Comparison of ENCODE assay signal across 8 cellular contexts in the genomic region with DNA sequence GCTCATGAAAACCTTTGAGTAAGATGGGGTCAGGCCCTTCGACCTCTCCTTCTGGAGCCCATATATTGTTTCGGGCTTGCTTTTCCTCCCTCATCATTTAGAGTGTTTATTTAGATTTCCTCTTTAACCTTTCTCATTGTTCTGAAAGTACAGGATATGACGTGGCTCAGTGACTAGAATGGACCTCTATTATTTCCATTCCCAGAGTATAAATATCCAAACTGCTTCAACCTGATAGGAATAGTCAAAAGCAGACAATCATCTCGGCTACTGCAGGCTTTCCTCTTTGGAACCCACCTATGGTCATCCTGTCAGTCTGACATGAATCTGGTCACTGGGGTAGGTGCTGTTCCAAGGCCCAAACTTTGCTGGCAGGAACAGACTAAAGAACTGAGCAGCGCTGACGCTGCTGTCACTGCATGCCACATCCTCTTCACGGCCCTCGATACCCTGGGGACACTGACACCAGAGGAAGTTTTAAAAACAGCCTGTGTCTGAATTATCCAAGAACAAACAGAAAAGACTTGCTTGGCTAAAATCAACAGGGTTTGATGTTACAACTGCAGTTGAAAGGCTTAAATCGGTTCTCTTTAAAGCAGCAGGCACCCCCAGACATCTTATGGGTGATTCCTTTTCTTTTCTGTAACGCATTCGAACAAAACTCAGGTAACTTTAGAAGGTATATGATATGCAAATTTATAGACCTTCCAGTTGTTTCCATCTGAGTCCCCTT. TPM values are rescaled to one million over a fixed set of nuclear protein-coding genes. Genes with fewer than 3 reads are reported as not detected.
DNase-seq lines count a peak whose midpoint lies in the region; ATAC-seq, FAIRE-seq and TF ChIP-seq lines count a peak whose summit lies in the region.

No MANE protein-coding gene starts in this region.

- intact Hi-C loops in left ventricle myocardium superior (cut with micrococcal nuclease) = no loop called here

- FAIRE-seq in GM12891 (lab: Jason Lieb, UNC) = peak; percentile 83

- no peak for TF ChIP-seq POLR2A in GM12891 (IDR thresholded peaks at IDR 0.05; ENCODE audit: low read depth, low read length)

- DNase-seq in GM12891 (ENCODE audit: insufficient read length, low spot score) (no peak), NCI-H2107 (lab: John Stamatoyannopoulos, UW) (peak; percentile 3), left ventricle myocardium superior (peak; percentile 59), cerebellum (ENCODE audit: low spot score) (no peak), SK-N-DZ (ENCODE audit: low spot score) (no peak)
- DNase-seq in activated effector memory CD4-positive, alpha-beta T cell treated with anti-CD3 and anti-CD28 coated beads, Interleukin-2, amount 50 U/mL, for 16 hours = peak; percentile 80
- peak; percentile 25 for DNase-seq in stimulated activated CD8-positive, alpha-beta memory T cell treated with anti-CD3 and anti-CD28 coated beads, Interleukin-12 subunit alpha, Interleukin-12 subunit beta, amount 100 ng/mL, for 1 hour (ENCODE audit: low read depth)

- ATAC-seq in GM21825 (IDR thresholded peaks at IDR 0.05; ENCODE audit: unreplicated experiment) (peak; percentile 66), left ventricle myocardium superior (peak; percentile 68)

TF ChIP-seq in GM12891, 5 proteins besides CTCF, POLR2A, EP300 and RAD21:
- 0 out of 2 replicates have a peak, but pooled peaks have one; percentile 36 for TF ChIP-seq POU2F2 (IDR thresholded peaks at IDR 0.05; ENCODE audit: low read depth, low read length)
- TF ChIP-seq SPI1 (IDR thresholded peaks at IDR 0.05; ENCODE audit: low read depth, low read length) = peak; percentile 31; the same call in 1 of the 2 replicates
- peak; percentile 21; the same call in 1 of the 2 replicates for TF ChIP-seq TAF1 (IDR thresholded peaks at IDR 0.05; ENCODE audit: low read depth, low read length)
- no peak for TF ChIP-seq PAX5 (IDR thresholded peaks at IDR 0.05; ENCODE audit: insufficient read depth, low read length, severe bottlenecking)
- no peak for TF ChIP-seq POLR2AphosphoS5 (IDR thresholded peaks at IDR 0.05; ENCODE audit: low read depth, low read length)
TF ChIP-seq in GM12891: peak in this region for 3.

RNA-seq across cellular contexts. Expression of gene DDX47, which starts 5.0 kb away (rescaled TPM):
- 50.6 TPM for polyA plus RNA-seq in GM12891 (2012; ENCODE audit: low read depth, missing spikeins)
- total RNA-seq in left ventricle myocardium superior = 29.9 TPM
- total RNA-seq in cerebellum = 47.8 TPM
- 105 and 130 TPM in 2 replicates for polyA plus RNA-seq in SK-N-DZ (2014; cell fraction: cytosol; rRNA removed)
- polyA plus RNA-seq in SK-N-DZ (2014; cell fraction: nucleus; rRNA removed) = 135 and 141 TPM in 2 replicates

RNA-seq across cellular contexts. Expression of gene APOLD1, which starts 22.7 kb away (rescaled TPM):
- polyA plus RNA-seq in GM12891 (2012; ENCODE audit: low read depth, missing spikeins) = 2.5 TPM
- total RNA-seq in left ventricle myocardium superior (21.3 TPM), cerebellum (30.2 TPM)
- polyA plus RNA-seq in SK-N-DZ (2014; cell fraction: cytosol; rRNA removed) = 1.6 and 1.7 TPM in 2 replicates
- polyA plus RNA-seq in SK-N-DZ (2014; cell fraction: nucleus; rRNA removed) = 1.2 and 3.0 TPM in 2 replicates

Comparison
In these comparisons a context has a peak if more than half of its experiments do, and no peak if none do; other contexts are left out.
1. DNase-seq: peak in NCI-H2107 (single experiment), activated effector memory CD4-positive, alpha-beta T cell treated with anti-CD3 and anti-CD28 coated beads, Interleukin-2, amount 50 U/mL, for 16 hours (single experiment), left ventricle myocardium superior (single experiment) and stimulated activated CD8-positive, alpha-beta memory T cell treated with anti-CD3 and anti-CD28 coated beads, Interleukin-12 subunit alpha, Interleukin-12 subunit beta, amount 100 ng/mL, for 1 hour (single experiment); none in GM12891 (single experiment), cerebellum (single experiment) and SK-N-DZ (single experiment).